1 cellular context compared by ENCODE assay signal in genomic region chr4:179626687-179627086, GRCh38.
TF ChIP-seq lines count a peak whose summit lies in the region.

No MANE protein-coding gene starts in this region.

TF ChIP-seq in GM23338, 12 proteins besides CTCF, POLR2A, EP300 and RAD21 (continued from another document):
- TF ChIP-seq EZH2 (IDR thresholded peaks at IDR 0.05; ENCODE audit: low read depth, unreplicated experiment) (no peak), ETS1 (IDR thresholded peaks at IDR 0.05) (no peak), STAT1 (IDR thresholded peaks at IDR 0.05; ENCODE audit: unreplicated experiment) (no peak), ZNF331 (CRISPR knock-in tag; IDR thresholded peaks at IDR 0.05; ENCODE audit: low read depth) (no peak), NANOG (IDR thresholded peaks at IDR 0.05; ENCODE audit: borderline replicate concordance) (no peak), ZNF462 (CRISPR knock-in tag; IDR thresholded peaks at IDR 0.05) (no peak), CREB1 (CRISPR knock-in tag; IDR thresholded peaks at IDR 0.05; ENCODE audit: low read depth) (no peak), JUNB (IDR thresholded peaks at IDR 0.05; ENCODE audit: unreplicated experiment) (no peak), ZNF114 (CRISPR knock-in tag; IDR thresholded peaks at IDR 0.05) (no peak), EZH2phosphoT487 (IDR thresholded peaks at IDR 0.05; ENCODE audit: unreplicated experiment) (no peak), REST (IDR thresholded peaks at IDR 0.05; ENCODE audit: unreplicated experiment) (no peak)
